ENCODE assay signal across 16 cellular contexts in the genomic region with DNA sequence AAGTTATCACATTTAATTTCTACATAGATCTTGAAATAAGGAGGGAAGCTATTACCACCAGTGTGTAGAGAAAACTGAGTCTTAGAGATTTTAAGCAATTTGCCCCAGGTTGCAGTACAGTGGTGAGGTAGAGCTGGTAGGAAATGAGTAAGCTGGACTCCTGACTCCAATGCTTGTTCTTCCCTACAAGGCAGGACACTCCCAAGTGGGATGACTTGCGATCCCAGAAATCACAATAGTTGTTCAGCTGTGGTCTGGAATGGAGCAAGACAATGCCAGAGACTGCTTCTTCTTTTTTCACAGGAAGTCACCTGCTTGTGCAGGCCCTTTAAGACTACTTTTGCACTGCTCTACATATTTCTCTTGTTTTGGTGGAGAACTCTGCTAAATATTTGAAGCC.
DNase-seq lines count a peak whose midpoint lies in the region; ATAC-seq and TF ChIP-seq lines count a peak whose summit lies in the region.
"Had no signal": no experiment of that assay in that cellular context is flagged by ENCODE, and none has a peak within 500 bp of the region (broad histone marks: within the 10 kb centered on the region; RNA-seq: fewer than 3 reads in every experiment).

No MANE protein-coding gene starts in this region.

- H3K9ac ChIP-seq in neural progenitor cell, result no peak overlapping the region

- no peaks in the 10 kb centered on the region for H3K4me1 ChIP-seq in RWPE2 (ENCODE audit: insufficient read depth, poor library complexity, severe bottlenecking)
- peaks cover 7% of the 10 kb centered on the region for H3K4me1 ChIP-seq in neural progenitor cell
- H3K4me1 ChIP-seq: A549, Caco-2 had no signal

- H3K27ac ChIP-seq in RWPE2 (ENCODE audit: poor library complexity, severe bottlenecking) (peak overlapping the region; percentile 16), neural progenitor cell (peak overlapping the region; percentile 15)
- H3K27ac ChIP-seq: A549 had no signal

- TF ChIP-seq CTCF in RWPE2 (IDR thresholded peaks at IDR 0.05; ENCODE audit: poor library complexity, severe bottlenecking) (no peak), fibroblast of mammary gland (conservative IDR thresholded peaks at IDR 0.05; ENCODE audit: control insufficient read depth, insufficient read depth, low read depth, low read length) (no peak), neural progenitor cell (IDR thresholded peaks at IDR 0.05) (no peak)

- peak; percentile 91 for ATAC-seq in RWPE2 (ENCODE audit: low read depth)
- no peak for ATAC-seq in HG03175 (IDR thresholded peaks at IDR 0.05; ENCODE audit: unreplicated experiment)
- ATAC-seq: A549, K562, Panc1 had no signal

- no peaks in the 10 kb centered on the region for H3K79me2 ChIP-seq in neural progenitor cell (ENCODE audit: low read depth)

- H3K4me3 ChIP-seq in RWPE2 (ENCODE audit: severe bottlenecking), result no peak overlapping the region
- H3K4me3 ChIP-seq in fibroblast of mammary gland (ENCODE audit: control insufficient read depth, low read depth, low read length), result no peak overlapping the region
- H3K4me3 ChIP-seq in neural progenitor cell, result no peak overlapping the region
- no peak overlapping the region for H3K4me3 ChIP-seq in H7 (ENCODE audit: insufficient read depth, low read depth, low read length)
- H3K4me3 ChIP-seq: A549, K562 had no signal

- no peaks in the 10 kb centered on the region for H3K27me3 ChIP-seq in RWPE2 (ENCODE audit: insufficient read depth, poor library complexity, severe bottlenecking)
- no peaks in the 10 kb centered on the region for H3K27me3 ChIP-seq in neural progenitor cell
- H3K27me3 ChIP-seq in H7 (ENCODE audit: control insufficient read depth, insufficient read depth, low read length), result no peaks in the 10 kb centered on the region

- H3K9me3 ChIP-seq in RWPE2 (ENCODE audit: severe bottlenecking) (peaks cover 3% of the 10 kb centered on the region), neural progenitor cell (ENCODE audit: low read depth) (peaks cover 3% of the 10 kb centered on the region)
- H3K9me3 ChIP-seq: A549, Caco-2 had no signal

- H2AFZ ChIP-seq in neural progenitor cell (replicated peaks), result no peak overlapping the region

- H4K20me1 ChIP-seq in neural progenitor cell (ENCODE audit: low read depth), result no peaks in the 10 kb centered on the region

- H3K36me3 ChIP-seq in RWPE2 (ENCODE audit: low read depth) (no peaks in the 10 kb centered on the region), neural progenitor cell (no peaks in the 10 kb centered on the region), H7 (replicated peaks; ENCODE audit: control insufficient read depth, insufficient read depth, low read length) (no peaks in the 10 kb centered on the region)

- DNase-seq in ELR (ENCODE audit: low read depth) (peak; percentile 25), RWPE2 (ENCODE audit: low spot score) (no peak), fibroblast of mammary gland (ENCODE audit: low read depth) (peak; percentile 20), neural progenitor cell (ENCODE audit: low spot score) (no peak), mesenteric fat pad (ENCODE audit: low spot score) (no peak), H7 (no peak)
- DNase-seq in stimulated activated CD4-positive, alpha-beta T cell treated with anti-CD3 and anti-CD28 coated beads, Interleukin-4, amount 100 ng/mL, for 1 hour, result no peak
- DNase-seq: Caco-2, HCEC 1CT, NCI-H1105, NCI-H187, NCI-H82 had no signal

- no peak overlapping the region for H3K27ac Mint-ChIP-seq in neural progenitor cell

- no peaks in the 10 kb centered on the region for H3F3A ChIP-seq in neural progenitor cell (ENCODE audit: low read depth)

- no peaks in the 10 kb centered on the region for H3K36me3 Mint-ChIP-seq in neural progenitor cell

- H3K4me2 ChIP-seq in neural progenitor cell, result no peak overlapping the region
- H3K4me2 ChIP-seq: A549 had no signal

- no peaks in the 10 kb centered on the region for H3K9me3 Mint-ChIP-seq in neural progenitor cell

- H3K4me3 Mint-ChIP-seq in neural progenitor cell, result no peak overlapping the region

- no peaks in the 10 kb centered on the region for H3K4me1 Mint-ChIP-seq in neural progenitor cell

- no peaks in the 10 kb centered on the region for H3K27me3 Mint-ChIP-seq in neural progenitor cell (ENCODE audit: insufficient read depth, low read depth)

Comparison
In these comparisons a context has a peak if more than half of its experiments do, and no peak if none do; other contexts are left out.
1. DNase-seq: peak in ELR (single experiment) and fibroblast of mammary gland (single experiment); none in RWPE2 (single experiment), neural progenitor cell (single experiment), mesenteric fat pad (single experiment), stimulated activated CD4-positive, alpha-beta T cell treated with anti-CD3 and anti-CD28 coated beads, Interleukin-4, amount 100 ng/mL, for 1 hour (single experiment) and H7 (single experiment).